In genomic region chr7:114819629-114820362, GRCh38 we compare ENCODE assay signal across 1 cellular context.
TF ChIP-seq lines count a peak whose summit lies in the region.

No MANE protein-coding gene starts in this region.

TF ChIP-seq in GM23338, 12 proteins besides CTCF, POLR2A, EP300 and RAD21 (continued from another document):
- no peak for TF ChIP-seq ZNF462 (CRISPR knock-in tag; IDR thresholded peaks at IDR 0.05)
- no peak for TF ChIP-seq ZNF331 (CRISPR knock-in tag; IDR thresholded peaks at IDR 0.05; ENCODE audit: low read depth)
